ENCODE assay signal across 5 cellular contexts in the genomic region with DNA sequence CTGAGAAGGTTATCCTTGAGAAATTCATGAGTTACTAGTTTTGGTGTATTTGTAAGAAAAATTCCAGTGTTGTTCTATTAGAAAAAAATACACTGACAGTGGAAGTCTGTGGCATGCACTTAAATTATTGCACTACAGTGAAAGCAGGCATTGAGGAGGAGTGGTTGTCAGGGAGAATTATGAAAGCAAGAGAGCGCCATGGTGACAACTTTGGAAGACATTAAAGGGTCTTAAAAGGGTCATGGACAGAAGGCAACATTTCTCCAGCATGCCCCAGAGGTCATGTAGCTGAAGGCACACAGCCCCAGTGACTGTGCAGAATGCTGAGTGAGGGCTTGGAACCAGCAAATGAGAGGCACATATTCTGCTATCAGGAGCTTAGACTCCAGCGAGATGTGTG.
"Had no signal": no experiment of that assay in that cellular context is flagged by ENCODE, and none has a peak within 500 bp of the region (broad histone marks: within the 10 kb centered on the region; RNA-seq: fewer than 3 reads in every experiment).

No MANE protein-coding gene starts in this region.

- ATAC-seq: GM23338, K562 had no signal

- H3K9me3 Mint-ChIP-seq: GM23338, H9 had no signal

- H3K4me1 Mint-ChIP-seq: GM23338, H9 had no signal

- DNase-seq: H9, HCEC 1CT, IMR-90 had no signal

- H3K4me3 ChIP-seq: GM23338, K562 had no signal

- H2AFZ ChIP-seq: GM23338 had no signal

- H3K4me3 Mint-ChIP-seq: GM23338, H9 had no signal

- H3K4me2 ChIP-seq: GM23338 had no signal

- H3K27ac Mint-ChIP-seq: GM23338, H9 had no signal
